In genomic region chr1:66575739-66576138, GRCh38 we compare ENCODE assay signal across 2 cellular contexts.
TF ChIP-seq lines count a peak whose summit lies in the region.

No MANE protein-coding gene starts in this region.

TF ChIP-seq in HepG2, 621 proteins besides CTCF, POLR2A, EP300 and RAD21:
- TF ChIP-seq MAX (IDR thresholded peaks at IDR 0.05) = peak; percentile 21; the same call in 1 of the 2 replicates
- TF ChIP-seq ZNF670 (CRISPR knock-in tag; IDR thresholded peaks at IDR 0.05; ENCODE audit: borderline replicate concordance) = no peak
- no peak for TF ChIP-seq KDM3A (CRISPR knock-in tag; IDR thresholded peaks at IDR 0.05; ENCODE audit: low read depth)
- no peak for TF ChIP-seq ZSCAN31 (CRISPR knock-in tag; IDR thresholded peaks at IDR 0.05; ENCODE audit: low read depth)
- TF ChIP-seq NFKBIZ (CRISPR knock-in tag; IDR thresholded peaks at IDR 0.05) = no peak
- TF ChIP-seq KLF16 (CRISPR knock-in tag; IDR thresholded peaks at IDR 0.05) = no peak
- TF ChIP-seq ATF3 (CRISPR knock-in tag; IDR thresholded peaks at IDR 0.05) = no peak
- no peak for TF ChIP-seq ARNT (IDR thresholded peaks at IDR 0.05)
- no peak for TF ChIP-seq HOXA7 (CRISPR knock-in tag; IDR thresholded peaks at IDR 0.05)
- TF ChIP-seq ZBTB42 (CRISPR knock-in tag; IDR thresholded peaks at IDR 0.05) = no peak
- TF ChIP-seq KDM4B (CRISPR knock-in tag; IDR thresholded peaks at IDR 0.05) = no peak
- peak; percentile 79 for TF ChIP-seq FOSL2 (CRISPR knock-in tag; IDR thresholded peaks at IDR 0.05)
- TF ChIP-seq MYNN (CRISPR knock-in tag; IDR thresholded peaks at IDR 0.05; ENCODE audit: low read depth) = no peak
- TF ChIP-seq NFATC3 (CRISPR knock-in tag; IDR thresholded peaks at IDR 0.05) = no peak
- TF ChIP-seq MEIS1 (CRISPR knock-in tag; IDR thresholded peaks at IDR 0.05; ENCODE audit: borderline replicate concordance) = no peak
- no peak for TF ChIP-seq SMC3 (IDR thresholded peaks at IDR 0.05; ENCODE audit: low read length)
- no peak for TF ChIP-seq MYPOP (CRISPR knock-in tag; IDR thresholded peaks at IDR 0.05)

TF ChIP-seq in HEK293T, 16 proteins besides CTCF, POLR2A, EP300 and RAD21:
- TF ChIP-seq TARDBP (IDR thresholded peaks at IDR 0.05) = no peak
- TF ChIP-seq SUZ12 (IDR thresholded peaks at IDR 0.05) = no peak
- no peak for TF ChIP-seq ARNT (IDR thresholded peaks at IDR 0.05)
- no peak for TF ChIP-seq LEF1 (IDR thresholded peaks at IDR 0.05; ENCODE audit: borderline replicate concordance)
- TF ChIP-seq SP1 (IDR thresholded peaks at IDR 0.05) = no peak
- TF ChIP-seq PKNOX1 (IDR thresholded peaks at IDR 0.05) = no peak
- TF ChIP-seq FOXM1 (IDR thresholded peaks at IDR 0.05; ENCODE audit: borderline replicate concordance) = no peak
- no peak for TF ChIP-seq CTBP1 (IDR thresholded peaks at IDR 0.05; ENCODE audit: borderline replicate concordance)
- TF ChIP-seq BHLHE40 (IDR thresholded peaks at IDR 0.05; ENCODE audit: borderline replicate concordance) = no peak
- TF ChIP-seq FOXA1 (IDR thresholded peaks at IDR 0.05) = no peak
- no peak for TF ChIP-seq ELF4 (IDR thresholded peaks at IDR 0.05)
- no peak for TF ChIP-seq FOXK2 (IDR thresholded peaks at IDR 0.05)
- no peak for TF ChIP-seq HDGF (IDR thresholded peaks at IDR 0.05; ENCODE audit: borderline replicate concordance)
- no peak for TF ChIP-seq L3MBTL2 (conservative IDR thresholded peaks at IDR 0.05)
